Comparison of ENCODE assay signal across 24 cellular contexts in the genomic region with DNA sequence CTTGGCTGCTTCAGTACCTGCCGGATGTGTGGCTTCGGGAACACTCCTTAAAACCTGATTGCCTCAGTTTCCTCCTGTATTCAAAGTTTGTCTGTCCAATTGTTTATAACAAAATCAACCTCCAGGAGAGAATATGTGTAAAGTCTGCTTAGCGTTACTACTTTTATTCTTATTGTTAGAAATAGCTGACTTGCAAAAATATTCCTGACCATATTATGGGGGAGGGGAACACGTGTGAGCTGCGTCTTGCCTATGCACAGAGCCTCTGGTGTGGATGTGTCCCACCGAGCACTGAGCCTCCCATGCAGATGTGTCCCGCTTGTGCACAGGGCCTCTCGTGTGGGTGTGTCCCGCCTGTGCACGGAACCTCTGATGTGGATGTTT.
"Had no signal": no experiment of that assay in that cellular context is flagged by ENCODE, and none has a peak within 500 bp of the region (broad histone marks: within the 10 kb centered on the region; RNA-seq: fewer than 3 reads in every experiment).

No MANE protein-coding gene starts in this region.

- DNase-seq: activated B cell treated with CpG ODN at 0.5 μM for 24 hours; activated CD4-positive, alpha-beta T cell treated with anti-CD3 and anti-CD28 coated beads for 36 hours; activated naive CD4-positive, alpha-beta T cell; activated T-cell treated with anti-CD3 and anti-CD28 coated beads for 4 hours; activated T-cell treated with anti-CD3 and anti-CD28 coated beads, Interleukin-2, amount 50 U/mL, for 72 hours; effector CD4-positive, alpha-beta T cell; left cardiac atrium; left ventricle myocardium superior; mucosa of descending colon; nucleus accumbens; right cardiac atrium; stimulated activated CD4-positive, alpha-beta T cell treated with anti-CD3 and anti-CD28 coated beads, Interleukin-2, amount 100 ng/mL, for 48 hours; stimulated activated naive CD4-positive, alpha-beta T cell treated with Interleukin-2 at 50 U/mL for 16 hours; T-helper 1 cell; testis; transverse colon had no signal

- H3K4me3 Mint-ChIP-seq: activated B cell treated with CpG ODN at 0.5 μM for 24 hours; activated CD4-positive, alpha-beta T cell treated with anti-CD3 and anti-CD28 coated beads for 36 hours; activated T-cell treated with anti-CD3 and anti-CD28 coated beads, Interleukin-2, amount 50 U/mL, for 72 hours; central memory CD8-positive, alpha-beta T cell; dendritic cell treated with granulocyte-macrophage colony-stimulating factor and Interleukin-4, amounts not matched to agents 40 ng/mL and 50 ng/mL, for 4 days; T-helper 2 cell treated with Interferon-gamma antibody and Interleukin-4, amounts not matched to agents 5 μg/mL and 100 μg/mL, for 36 hours had no signal

- H3K27ac Mint-ChIP-seq: activated B cell treated with CpG ODN at 0.5 μM for 24 hours; activated CD4-positive, alpha-beta T cell treated with anti-CD3 and anti-CD28 coated beads for 36 hours; activated naive CD4-positive, alpha-beta T cell treated with anti-CD3 and anti-CD28 coated beads, Interleukin-2, amount 50 U/mL, for 72 hours; activated T-cell treated with anti-CD3 and anti-CD28 coated beads, Interleukin-2, amount 50 U/mL, for 72 hours; dendritic cell treated with granulocyte-macrophage colony-stimulating factor and Interleukin-4, amounts not matched to agents 40 ng/mL and 50 ng/mL, for 4 days; T-helper 2 cell treated with Interferon-gamma antibody and Interleukin-4, amounts not matched to agents 5 μg/mL and 100 μg/mL, for 36 hours had no signal

- H3K4me1 Mint-ChIP-seq: activated CD4-positive, alpha-beta T cell treated with anti-CD3 and anti-CD28 coated beads for 36 hours; central memory CD8-positive, alpha-beta T cell had no signal

- H3K9me3 Mint-ChIP-seq: activated B cell treated with CpG ODN at 0.5 μM for 24 hours; activated naive CD4-positive, alpha-beta T cell treated with anti-CD3 and anti-CD28 coated beads, Interleukin-2, amount 50 U/mL, for 72 hours; activated T-cell treated with anti-CD3 and anti-CD28 coated beads, Interleukin-2, amount 50 U/mL, for 72 hours; central memory CD8-positive, alpha-beta T cell; dendritic cell treated with granulocyte-macrophage colony-stimulating factor and Interleukin-4, amounts not matched to agents 40 ng/mL and 50 ng/mL, for 4 days; T-helper 2 cell treated with Interferon-gamma antibody and Interleukin-4, amounts not matched to agents 5 μg/mL and 100 μg/mL, for 36 hours had no signal

- H3K9me3 ChIP-seq: gastroesophageal sphincter, mucosa of descending colon, testis, transverse colon had no signal

- H3K4me1 ChIP-seq: gastroesophageal sphincter, testis, transverse colon had no signal

- FAIRE-seq: bronchial epithelial cell, endometrium had no signal

- H3K27me3 ChIP-seq: gastroesophageal sphincter, hepatocyte, testis, transverse colon had no signal

- H3K27ac ChIP-seq: gastroesophageal sphincter, hepatocyte, testis, transverse colon had no signal

- H2AFZ ChIP-seq: hepatocyte had no signal

- H3K27me3 Mint-ChIP-seq: activated B cell treated with CpG ODN at 0.5 μM for 24 hours; activated CD4-positive, alpha-beta T cell treated with anti-CD3 and anti-CD28 coated beads for 36 hours; central memory CD8-positive, alpha-beta T cell had no signal

- H3K36me3 ChIP-seq: gastroesophageal sphincter, transverse colon had no signal

- H3K36me3 Mint-ChIP-seq: activated naive CD4-positive, alpha-beta T cell treated with anti-CD3 and anti-CD28 coated beads, Interleukin-2, amount 50 U/mL, for 72 hours had no signal

- H3K4me2 ChIP-seq: hepatocyte had no signal

- ATAC-seq: activated CD4-positive, alpha-beta T cell treated with anti-CD3 and anti-CD28 coated beads for 36 hours; activated naive CD4-positive, alpha-beta T cell treated with anti-CD3 and anti-CD28 coated beads, Interleukin-2, amount 50 U/mL, for 72 hours; activated T-cell treated with anti-CD3 and anti-CD28 coated beads, Interleukin-2, amount 50 U/mL, for 72 hours; gastroesophageal sphincter; left cardiac atrium; left ventricle myocardium superior; mucosa of descending colon; right cardiac atrium had no signal

- H3K4me3 ChIP-seq: gastroesophageal sphincter, hepatocyte, mucosa of descending colon, testis, transverse colon had no signal

- H3K79me2 ChIP-seq: hepatocyte had no signal
